Comparison of ENCODE assay signal across 13 cellular contexts in genomic region chr12:80356092-80356491, GRCh38.
"Had no signal": no experiment of that assay in that cellular context is flagged by ENCODE, and none has a peak within 500 bp of the region (broad histone marks: within the 10 kb centered on the region; RNA-seq: fewer than 3 reads in every experiment).

No MANE protein-coding gene starts in this region.

- DNase-seq: activated CD4-positive, alpha-beta memory T cell treated with anti-CD3 and anti-CD28 coated beads for 36 hours; activated CD4-positive, CD25-positive, alpha-beta regulatory T cell treated with anti-CD3 and anti-CD28 coated beads, Interleukin-2, amount 50 U/mL, for 72 hours; activated effector memory CD4-positive, alpha-beta T cell treated with anti-CD3 and anti-CD28 coated beads, Interleukin-2, amount 50 U/mL, for 16 hours; activated T-cell treated with anti-CD3 and anti-CD28 coated beads, Interleukin-2, amount 50 U/mL, for 4 hours; amygdala; effector CD4-positive, alpha-beta T cell; mammary epithelial cell; naive thymus-derived CD4-positive, alpha-beta T cell; stimulated activated CD4-positive, alpha-beta T cell treated with anti-CD3 and anti-CD28 coated beads, Interleukin-4, amount 100 ng/mL, for 4 hours; stimulated activated naive CD8-positive, alpha-beta T cell treated with anti-CD3 and anti-CD28 coated beads, Interleukin-15, amount 100 ng/mL, for 72 hours had no signal

- H3K4me1 ChIP-seq: right atrium auricular region had no signal

- H3K4me3 ChIP-seq: right atrium auricular region, skin epidermis had no signal

- H3K9me3 ChIP-seq: right atrium auricular region had no signal

- ATAC-seq: activated T-cell treated with anti-CD3 and anti-CD28 coated beads, Interleukin-2, amount 50 U/mL, for 4 hours; naive thymus-derived CD4-positive, alpha-beta T cell; stimulated activated naive CD8-positive, alpha-beta T cell treated with anti-CD3 and anti-CD28 coated beads, Interleukin-15, amount 100 ng/mL, for 72 hours had no signal

- H3K27ac ChIP-seq: epithelial cell of prostate, right atrium auricular region, skin epidermis had no signal

- H3K36me3 ChIP-seq: right atrium auricular region had no signal

- H3K27me3 ChIP-seq: right atrium auricular region had no signal
